In genomic region chr17:47367257-47367656, GRCh38 we compare ENCODE assay signal across 8 cellular contexts.
"Had no signal": no experiment of that assay in that cellular context is flagged by ENCODE, and none has a peak within 500 bp of the region (broad histone marks: within the 10 kb centered on the region; RNA-seq: fewer than 3 reads in every experiment).

No MANE protein-coding gene starts in this region.

- H3K4me3 ChIP-seq: GM23248, HAP-1 had no signal

- H3K9me3 ChIP-seq: HAP-1 had no signal

- H3K27ac ChIP-seq: GM23248 had no signal

- H2AFZ ChIP-seq: GM23248 had no signal

- H3K4me1 ChIP-seq: HAP-1 had no signal

- DNase-seq: GM23248, GOT3, H7, HFFc6, KBM-7 had no signal

- H3K36me3 ChIP-seq: HAP-1 had no signal

- ATAC-seq: HCT116, HepG2 had no signal
